Comparison of ENCODE assay signal across 17 cellular contexts in genomic region chr12:96143827-96144226, GRCh38. TPM values are rescaled to one million over a fixed set of nuclear protein-coding genes. Genes with fewer than 3 reads are reported as not detected.
DNase-seq lines count a peak whose midpoint lies in the region; ATAC-seq and TF ChIP-seq lines count a peak whose summit lies in the region.
"Had no signal": no experiment of that assay in that cellular context is flagged by ENCODE, and none has a peak within 500 bp of the region (broad histone marks: within the 10 kb centered on the region; RNA-seq: fewer than 3 reads in every experiment).

No MANE protein-coding gene starts in this region.

- H3K4me2 ChIP-seq in BLaER1: peak overlapping the region; percentile 47
- no peak overlapping the region for H3K4me2 ChIP-seq in osteoblast (ENCODE audit: insufficient read depth, low read length)

- H3K27ac ChIP-seq in BLaER1: peak overlapping the region; percentile 44
- H3K27ac ChIP-seq in CD8-positive, alpha-beta T cell (ENCODE audit: low read depth, low read length): no peak overlapping the region
- no peak overlapping the region for H3K27ac ChIP-seq in osteoblast (ENCODE audit: low read depth, low read length)
- H3K27ac ChIP-seq: ascending aorta, sigmoid colon, thoracic aorta had no signal

- H3K79me2 ChIP-seq in osteoblast (ENCODE audit: insufficient read depth, low read length): no peaks in the 10 kb centered on the region

- no peaks in the 10 kb centered on the region for H3K36me3 Mint-ChIP-seq in CD8-positive, alpha-beta T cell
- no peaks in the 10 kb centered on the region for H3K36me3 Mint-ChIP-seq in activated B cell treated with CpG ODN at 0.5 μM for 24 hours (ENCODE audit: low read depth)

- H3K27ac Mint-ChIP-seq in CD8-positive, alpha-beta T cell: no peak overlapping the region
- peak overlapping the region; percentile 43 for H3K27ac Mint-ChIP-seq in activated B cell treated with CpG ODN at 0.5 μM for 24 hours
- H3K27ac Mint-ChIP-seq: activated T-helper 2 cell treated with anti-CD3 and anti-CD28 coated beads, Interferon-gamma antibody, Interleukin-2, Interleukin-4, amounts not matched to agents 10 μg/mL and 5 μg/mL and 100 μg/mL, durations not matched to agents 14 hours and 24 hours and 36 hours; dendritic cell treated with granulocyte-macrophage colony-stimulating factor and Interleukin-4, amounts not matched to agents 40 ng/mL and 50 ng/mL, for 4 days had no signal

- H3K27me3 Mint-ChIP-seq in CD8-positive, alpha-beta T cell (ENCODE audit: low read depth): no peaks in the 10 kb centered on the region
- H3K27me3 Mint-ChIP-seq in activated B cell treated with CpG ODN at 0.5 μM for 24 hours: no peaks in the 10 kb centered on the region

- no peak for TF ChIP-seq CTCF in CD8-positive, alpha-beta T cell (IDR thresholded peaks at IDR 0.05)
- TF ChIP-seq CTCF in activated B cell treated with CpG ODN at 0.5 μM for 24 hours (IDR thresholded peaks at IDR 0.05) (no peak), osteoblast (IDR thresholded peaks at IDR 0.05; ENCODE audit: extremely low read depth, low read depth, low read length) (no peak)

- POLR2A ChIA-PET in CD8-positive, alpha-beta T cell (lab: Charles Lee): no interaction called here
- POLR2A ChIA-PET in activated B cell treated with CpG ODN at 0.5 μM for 24 hours (lab: Charles Lee): interaction anchor here (0.7 kb wide), 1 partner anchor 108 kb away, joined by 4 read pairs; the partner anchor contains the start of gene LTA4H

- no peak overlapping the region; the same call in 1 of the 2 replicates for H3K9ac ChIP-seq in BLaER1

- CTCF ChIA-PET in CD8-positive, alpha-beta T cell (lab: Charles Lee): no interaction called here
- CTCF ChIA-PET in activated B cell treated with CpG ODN at 0.5 μM for 24 hours (lab: Charles Lee): no interaction called here

- H3K4me1 ChIP-seq in BLaER1 (peaks cover 46% of the 10 kb centered on the region), osteoblast (ENCODE audit: insufficient read depth, low read length) (peaks cover 20% of the 10 kb centered on the region)
- H3K4me1 ChIP-seq in CD8-positive, alpha-beta T cell (ENCODE audit: insufficient read depth, low read length): peaks cover 16% of the 10 kb centered on the region
- H3K4me1 ChIP-seq: ascending aorta, sigmoid colon had no signal

- H3K9me3 ChIP-seq in BLaER1 (no peaks in the 10 kb centered on the region), osteoblast (ENCODE audit: low read depth, low read length) (no peaks in the 10 kb centered on the region)
- H3K9me3 ChIP-seq in CD8-positive, alpha-beta T cell (ENCODE audit: low read length): no peaks in the 10 kb centered on the region
- H3K9me3 ChIP-seq: ascending aorta, sigmoid colon, thoracic aorta had no signal

- no peak overlapping the region; the same call in 1 of the 2 replicates for H3K4me3 ChIP-seq in BLaER1
- H3K4me3 ChIP-seq in CD8-positive, alpha-beta T cell (ENCODE audit: low read depth, low read length): peak overlapping the region; percentile 20
- no peak overlapping the region for H3K4me3 ChIP-seq in osteoblast (ENCODE audit: insufficient read depth, low read length)
- H3K4me3 ChIP-seq: ascending aorta, sigmoid colon, thoracic aorta had no signal

- H3K4me3 Mint-ChIP-seq in CD8-positive, alpha-beta T cell: no peak overlapping the region
- no peak overlapping the region for H3K4me3 Mint-ChIP-seq in activated B cell treated with CpG ODN at 0.5 μM for 24 hours

- peaks cover 19% of the 10 kb centered on the region for H3K4me1 Mint-ChIP-seq in CD8-positive, alpha-beta T cell (ENCODE audit: low read depth)
- peaks cover 39% of the 10 kb centered on the region for H3K4me1 Mint-ChIP-seq in activated B cell treated with CpG ODN at 0.5 μM for 24 hours

- no peak overlapping the region for H2AFZ ChIP-seq in osteoblast (ENCODE audit: low read length)

- DNase-seq in CD8-positive, alpha-beta T cell: no peak
- DNase-seq in activated B cell treated with CpG ODN at 0.5 μM for 24 hours (no peak), lung microvascular endothelial cell (ENCODE audit: low read depth in 2 of 2) (peak; percentile 44 to 88), osteoblast (ENCODE audit: insufficient read length, low spot score, missing footprints) (no peak), DMS153 treated with DMSO at 0.1 percent for 48 hours (lab: John Stamatoyannopoulos, UW; ENCODE audit: unreplicated experiment) (no peak)
- DNase-seq: erythroblast; midbrain; NCI-H1105; sigmoid colon; stimulated activated CD4-positive, alpha-beta T cell treated with anti-CD3 and anti-CD28 coated beads, Interleukin-4, amount 100 ng/mL, for 1 hour; stimulated activated CD8-positive, alpha-beta memory T cell treated with anti-CD3 and anti-CD28 coated beads, Interleukin-4, amount 100 ng/mL, for 48 hours had no signal

- intact Hi-C loops in CD8-positive, alpha-beta T cell (cut with DNase I, micrococcal nuclease): no loop called here
- intact Hi-C loops in activated B cell treated with CpG ODN at 0.5 μM for 24 hours (cut with micrococcal nuclease): loop anchor here (1.0 to 5.0 kb wide), 2 partner anchors 53 to 71 kb away; no protein-coding TSS in a partner anchor

- ATAC-seq in CD8-positive, alpha-beta T cell: no peak
- ATAC-seq in activated B cell treated with CpG ODN at 0.5 μM for 24 hours (ENCODE audit: low read depth) (no peak), GM21423 (IDR thresholded peaks at IDR 0.05; ENCODE audit: unreplicated experiment) (no peak)

- H3K36me3 ChIP-seq in BLaER1: no peaks in the 10 kb centered on the region
- no peaks in the 10 kb centered on the region for H3K36me3 ChIP-seq in CD8-positive, alpha-beta T cell (ENCODE audit: insufficient read depth, low read length)
- H3K36me3 ChIP-seq in osteoblast (ENCODE audit: insufficient read depth, low read length): no peaks in the 10 kb centered on the region
- H3K36me3 ChIP-seq: ascending aorta, sigmoid colon, thoracic aorta had no signal

- H4K20me1 ChIP-seq in BLaER1 (no peaks in the 10 kb centered on the region), osteoblast (ENCODE audit: insufficient read depth, low read length) (no peaks in the 10 kb centered on the region)

- H3K9me3 Mint-ChIP-seq in CD8-positive, alpha-beta T cell: no peaks in the 10 kb centered on the region
- no peaks in the 10 kb centered on the region for H3K9me3 Mint-ChIP-seq in activated B cell treated with CpG ODN at 0.5 μM for 24 hours
- H3K9me3 Mint-ChIP-seq: dendritic cell treated with granulocyte-macrophage colony-stimulating factor and Interleukin-4, amounts not matched to agents 40 ng/mL and 50 ng/mL, for 4 days had no signal

- H3K27me3 ChIP-seq in BLaER1: no peaks in the 10 kb centered on the region
- no peaks in the 10 kb centered on the region for H3K27me3 ChIP-seq in CD8-positive, alpha-beta T cell (ENCODE audit: insufficient read depth, low read length)
- no peaks in the 10 kb centered on the region for H3K27me3 ChIP-seq in osteoblast (ENCODE audit: insufficient read depth, low read length)
- H3K27me3 ChIP-seq: ascending aorta, sigmoid colon had no signal

RNA-seq across cellular contexts. Expression of gene ELK3, which starts 50.3 kb away (rescaled TPM):
- 10 to 100 TPM; 11.2 to 11.6 TPM for total RNA-seq in CD8-positive, alpha-beta T cell
- 59.9 and 60.8 TPM in 2 replicates for total RNA-seq in activated B cell treated with CpG ODN at 0.5 μM for 24 hours
- total RNA-seq in lung microvascular endothelial cell: 47.2 and 47.9 TPM in 2 replicates
- 27.5 and 30.1 TPM in 2 replicates for total RNA-seq in osteoblast

Comparison
In these comparisons a context has a peak if more than half of its experiments do, and no peak if none do; other contexts are left out.
1. DNase-seq: peak in lung microvascular endothelial cell (2 of 2); none in CD8-positive, alpha-beta T cell (0 of 7), activated B cell treated with CpG ODN at 0.5 μM for 24 hours (single experiment), osteoblast (single experiment) and DMS153 treated with DMSO at 0.1 percent for 48 hours (single experiment).